Comparison of ENCODE assay signal across 19 cellular contexts in genomic region chr12:28068467-28068866, GRCh38.
DNase-seq lines count a peak whose midpoint lies in the region; ATAC-seq and TF ChIP-seq lines count a peak whose summit lies in the region.
"Had no signal": no experiment of that assay in that cellular context is flagged by ENCODE, and none has a peak within 500 bp of the region (broad histone marks: within the 10 kb centered on the region; RNA-seq: fewer than 3 reads in every experiment).

No MANE protein-coding gene starts in this region.

- H4K8ac ChIP-seq in H9 (replicated peaks; ENCODE audit: insufficient read length, low read depth, low read length), result no peak overlapping the region
- no peak overlapping the region for H4K8ac ChIP-seq in trophoblast cell (ENCODE audit: low read depth, low read length)

- H3K9me3 ChIP-seq in DND-41 (ENCODE audit: insufficient read depth, low read length, severe bottlenecking) (peaks cover 2% of the 10 kb centered on the region), H9 (ENCODE audit: control insufficient read depth, low read depth, low read length) (no peaks in the 10 kb centered on the region), PC-3 (ENCODE audit: low read length) (peaks cover 7% of the 10 kb centered on the region), Caco-2 (peaks cover 6% of the 10 kb centered on the region; the same call in 1 of the 2 replicates), trophoblast cell (ENCODE audit: insufficient read depth, low read depth, low read length) (no peaks in the 10 kb centered on the region)
- H3K9me3 ChIP-seq: BLaER1 had no signal

- no peak overlapping the region for H3K56ac ChIP-seq in H9 (ENCODE audit: insufficient read length, low read depth, low read length)

- H3K4me3 ChIP-seq in DND-41 (ENCODE audit: low read depth in 1 of 2, low read length in 2 of 2), result no peak overlapping the region
- no peak overlapping the region for H3K4me3 ChIP-seq in PC-3 (ENCODE audit: low read length)
- no peak overlapping the region for H3K4me3 ChIP-seq in Caco-2 (ENCODE audit: low read depth, low read length)
- no peak overlapping the region for H3K4me3 ChIP-seq in trophoblast cell (ENCODE audit: low read depth, low read length)
- H3K4me3 ChIP-seq: BLaER1, GM12878, GM23248 had no signal

- H3K23ac ChIP-seq in H9 (ENCODE audit: insufficient read length, low read depth, low read length) (no peak overlapping the region), trophoblast cell (ENCODE audit: low read length) (no peak overlapping the region)

- H4K20me1 ChIP-seq in DND-41 (ENCODE audit: insufficient read depth, low read length) (no peaks in the 10 kb centered on the region), H9 (ENCODE audit: control insufficient read depth, insufficient read depth, insufficient read length) (no peaks in the 10 kb centered on the region), PC-3 (ENCODE audit: low read length) (no peaks in the 10 kb centered on the region)
- H4K20me1 ChIP-seq: BLaER1 had no signal

- H3K4me2 ChIP-seq in DND-41 (ENCODE audit: insufficient read depth, low read length), result no peak overlapping the region
- H3K4me2 ChIP-seq in H9 (ENCODE audit: insufficient read depth, insufficient read length, low read length), result no peak overlapping the region
- no peak overlapping the region for H3K4me2 ChIP-seq in PC-3 (ENCODE audit: low read length)
- no peak overlapping the region for H3K4me2 ChIP-seq in trophoblast cell (ENCODE audit: low read length)
- H3K4me2 ChIP-seq: BLaER1 had no signal

- no peaks in the 10 kb centered on the region for H3K36me3 Mint-ChIP-seq in H9 (ENCODE audit: insufficient read depth in 1 of 3, low read depth in 3 of 3)
- no peaks in the 10 kb centered on the region for H3K36me3 Mint-ChIP-seq in nephron progenitor cell (ENCODE audit: low read depth)
- H3K36me3 Mint-ChIP-seq in Caco-2 (ENCODE audit: insufficient read depth, unreplicated experiment), result no peaks in the 10 kb centered on the region
- H3K36me3 Mint-ChIP-seq: CD14-positive monocyte; CD4-positive, alpha-beta memory T cell had no signal

- no peak overlapping the region for H4K5ac ChIP-seq in H9 (ENCODE audit: insufficient read length, low read depth, low read length)

- CTCF ChIA-PET in PC-3 (lab: Charles Lee) (no interaction called here), Caco-2 (lab: Charles Lee) (no interaction called here)

- H3K4me1 Mint-ChIP-seq in H9, result peaks cover 0 to 6% of the 10 kb centered on the region in 2 experiments; a peak in 2 of 4 replicates
- peaks cover 11% of the 10 kb centered on the region for H3K4me1 Mint-ChIP-seq in nephron progenitor cell
- no peaks in the 10 kb centered on the region for H3K4me1 Mint-ChIP-seq in Caco-2 (ENCODE audit: low read depth, unreplicated experiment)
- H3K4me1 Mint-ChIP-seq: CD14-positive monocyte had no signal

- H3K79me1 ChIP-seq in H9 (ENCODE audit: insufficient read depth, low read depth, low read length, poor library complexity, severe bottlenecking) (no peaks in the 10 kb centered on the region), trophoblast cell (ENCODE audit: low read length) (no peaks in the 10 kb centered on the region)

- no TSS peak for BruUV-seq in PC-3 (replicated peaks; lab: Mats Ljungman, UMichigan)
- no TSS peak for BruUV-seq in Caco-2 (replicated peaks; lab: Mats Ljungman, UMichigan)

- no peak overlapping the region for H4K12ac ChIP-seq in trophoblast cell (ENCODE audit: low read depth, low read length)

- DNase-seq in DND-41 (no peak), H9 (no peak), PC-3 (no peak), nephron progenitor cell (no peak), Caco-2 (no peak), trophoblast cell (no peak), SHP77 (lab: John Stamatoyannopoulos, UW) (no peak)
- DNase-seq: 8988T; Calu3; CD4-positive, alpha-beta memory T cell; DMS79 treated with DMSO at 0.1 percent for 48 hours; EL; GM23248; HFFc6 had no signal

- H3K14ac ChIP-seq in H9 (ENCODE audit: insufficient read depth, low read length) (no peak overlapping the region), trophoblast cell (ENCODE audit: low read length) (no peak overlapping the region)

- no peak overlapping the region for H2BK15ac ChIP-seq in H9 (ENCODE audit: low read depth, low read length)

- no peaks in the 10 kb centered on the region for H3K36me3 ChIP-seq in DND-41 (ENCODE audit: insufficient read depth, low read length)
- peaks cover 6% of the 10 kb centered on the region; the same call in 1 of the 2 replicates for H3K36me3 ChIP-seq in PC-3 (ENCODE audit: low read depth, low read length)
- no peaks in the 10 kb centered on the region for H3K36me3 ChIP-seq in Caco-2 (ENCODE audit: control insufficient read depth, insufficient read depth, low read length)
- no peaks in the 10 kb centered on the region for H3K36me3 ChIP-seq in trophoblast cell (ENCODE audit: control insufficient read depth in 1 of 2, insufficient read depth in 2 of 2, low read length in 2 of 2)
- H3K36me3 ChIP-seq: BLaER1 had no signal

- no peak overlapping the region for H3K18ac ChIP-seq in H9 (ENCODE audit: insufficient read length, low read depth, low read length)
- no peak overlapping the region for H3K18ac ChIP-seq in trophoblast cell (ENCODE audit: low read length)

- no peak overlapping the region for H3T11ph ChIP-seq in H9 (ENCODE audit: low read length)

- no peak overlapping the region for H2AK5ac ChIP-seq in H9 (ENCODE audit: insufficient read length, low read length)
- H2AK5ac ChIP-seq in trophoblast cell (ENCODE audit: low read length), result no peak overlapping the region

- peak; percentile 86 for ATAC-seq in DND-41 (ENCODE audit: insufficient read depth, low read depth)
- peak; percentile 46 for ATAC-seq in PC-3
- ATAC-seq: GM12878, HCT116 had no signal

- peaks cover 3 to 8% of the 10 kb centered on the region in 2 experiments; a peak in 4 of 5 replicates for H3K9me3 Mint-ChIP-seq in H9
- H3K9me3 Mint-ChIP-seq in nephron progenitor cell, result peaks cover 17% of the 10 kb centered on the region
- H3K9me3 Mint-ChIP-seq in Caco-2 (ENCODE audit: unreplicated experiment), result no peaks in the 10 kb centered on the region

- POLR2A ChIA-PET in PC-3 (lab: Charles Lee; ENCODE audit: unreplicated experiment), result no interaction called here
- POLR2A ChIA-PET in Caco-2 (lab: Charles Lee), result no interaction called here

- H3K27me3 ChIP-seq in DND-41 (ENCODE audit: insufficient read depth, low read length, poor library complexity) (no peaks in the 10 kb centered on the region), H9 (ENCODE audit: insufficient read depth, low read length) (no peaks in the 10 kb centered on the region), PC-3 (ENCODE audit: low read length) (no peaks in the 10 kb centered on the region), Caco-2 (replicated peaks; ENCODE audit: control insufficient read depth, insufficient read depth, low read length) (no peaks in the 10 kb centered on the region), trophoblast cell (ENCODE audit: insufficient read depth, low read length) (no peaks in the 10 kb centered on the region)
- H3K27me3 ChIP-seq: BLaER1 had no signal

- H2BK12ac ChIP-seq in H9 (ENCODE audit: insufficient read length, low read depth, low read length), result no peak overlapping the region
- H2BK12ac ChIP-seq in trophoblast cell (ENCODE audit: low read length), result no peak overlapping the region

- no peaks in the 10 kb centered on the region for H3K27me3 Mint-ChIP-seq in H9 (ENCODE audit: low read depth)
- no peaks in the 10 kb centered on the region for H3K27me3 Mint-ChIP-seq in nephron progenitor cell (ENCODE audit: low read depth, poor library complexity)
- peaks cover 13% of the 10 kb centered on the region for H3K27me3 Mint-ChIP-seq in Caco-2 (ENCODE audit: insufficient read depth, unreplicated experiment)
- H3K27me3 Mint-ChIP-seq: CD4-positive, alpha-beta memory T cell had no signal

- no peak overlapping the region for H3K4ac ChIP-seq in H9 (ENCODE audit: low read depth, low read length)
- no peak overlapping the region for H3K4ac ChIP-seq in trophoblast cell (ENCODE audit: low read depth, low read length)

- H2BK20ac ChIP-seq in H9 (ENCODE audit: low read depth, low read length, poor library complexity, severe bottlenecking), result no peak overlapping the region

- no peaks in the 10 kb centered on the region for H3F3A ChIP-seq in PC-3 (ENCODE audit: low read length, unreplicated experiment)

- H3K27ac Mint-ChIP-seq in H9, result no peak overlapping the region
- H3K27ac Mint-ChIP-seq in nephron progenitor cell, result peak overlapping the region; percentile 27
- no peak overlapping the region for H3K27ac Mint-ChIP-seq in Caco-2 (ENCODE audit: unreplicated experiment)
- H3K27ac Mint-ChIP-seq: CD14-positive monocyte; CD4-positive, alpha-beta memory T cell; HFFc6 had no signal

- H4K91ac ChIP-seq in H9 (ENCODE audit: insufficient read length, low read depth, low read length), result no peak overlapping the region
- H4K91ac ChIP-seq in trophoblast cell (ENCODE audit: low read depth, low read length), result no peak overlapping the region

- H2AFZ ChIP-seq in DND-41 (ENCODE audit: low read depth, low read length) (peak overlapping the region; percentile 22; the same call in 1 of the 2 replicates), H9 (ENCODE audit: low read length) (peak overlapping the region; percentile 62), PC-3 (ENCODE audit: low read length) (0 out of 2 replicates have a peak overlapping the region, but pooled peaks have one; percentile 0), trophoblast cell (ENCODE audit: insufficient read depth, low read length, poor library complexity) (no peak overlapping the region)
- H2AFZ ChIP-seq: GM23248 had no signal

- TF ChIP-seq CTCF in DND-41 (IDR thresholded peaks at IDR 0.05; ENCODE audit: borderline replicate concordance, extremely low read depth, low read length, poor library complexity, severe bottlenecking) (no peak), H9 (conservative IDR thresholded peaks at IDR 0.05) (no peak), PC-3 (conservative IDR thresholded peaks at IDR 0.05; ENCODE audit: low read depth, low read length) (no peak), nephron progenitor cell (IDR thresholded peaks at IDR 0.05) (no peak), Caco-2 (IDR thresholded peaks at IDR 0.05; ENCODE audit: insufficient read depth in 1 of 2, low read depth in 1 of 2, low read length in 1 of 2, severe bottlenecking in 1 of 2, unreplicated experiment in 1 of 2) (no peak)

- H2BK120ac ChIP-seq in H9 (ENCODE audit: low read depth, low read length, poor library complexity, severe bottlenecking) (no peak overlapping the region), trophoblast cell (ENCODE audit: insufficient read depth, low read length, poor library complexity) (no peak overlapping the region)

- H3K4me1 ChIP-seq in DND-41 (ENCODE audit: insufficient read depth, low read length), result peaks cover 21% of the 10 kb centered on the region
- H3K4me1 ChIP-seq in H9 (ENCODE audit: insufficient read depth, low read length), result no peaks in the 10 kb centered on the region
- no peaks in the 10 kb centered on the region for H3K4me1 ChIP-seq in PC-3 (ENCODE audit: insufficient read depth, low read length)
- H3K4me1 ChIP-seq in Caco-2, result no peaks in the 10 kb centered on the region
- H3K4me1 ChIP-seq in trophoblast cell (ENCODE audit: control insufficient read depth in 1 of 2, insufficient read depth in 2 of 2, low read length in 2 of 2), result peaks cover 0 to 3% of the 10 kb centered on the region in 2 experiments
- H3K4me1 ChIP-seq: BLaER1 had no signal

- H3K9ac ChIP-seq in DND-41 (ENCODE audit: low read depth, low read length) (peak overlapping the region; percentile 7; the same call in 1 of the 2 replicates), H9 (ENCODE audit: extremely low read depth, insufficient read length, low read length) (no peak overlapping the region), PC-3 (ENCODE audit: low read length) (no peak overlapping the region), trophoblast cell (ENCODE audit: low read length) (no peak overlapping the region)
- H3K9ac ChIP-seq: BLaER1, GM23248 had no signal

- no peak overlapping the region for H2BK5ac ChIP-seq in H9 (ENCODE audit: insufficient read length, low read length)
- no peak overlapping the region for H2BK5ac ChIP-seq in trophoblast cell (ENCODE audit: low read depth, low read length, poor library complexity)

- H3K79me2 ChIP-seq in DND-41 (ENCODE audit: insufficient read depth, low read length), result no peaks in the 10 kb centered on the region
- no peaks in the 10 kb centered on the region for H3K79me2 ChIP-seq in H9 (ENCODE audit: insufficient read depth, low read length)
- no peaks in the 10 kb centered on the region for H3K79me2 ChIP-seq in PC-3 (ENCODE audit: low read length)
- H3K79me2 ChIP-seq in trophoblast cell (ENCODE audit: control insufficient read depth, insufficient read depth, low read length, poor library complexity), result no peaks in the 10 kb centered on the region

- intact Hi-C loops in PC-3 (cut with micrococcal nuclease), result loop anchor here (2.0 to 10.0 kb wide), 3 partner anchors 86 to 894 kb away; no protein-coding TSS in a partner anchor
- intact Hi-C loops in Caco-2 (cut with micrococcal nuclease; ENCODE audit: unreplicated experiment), result no loop called here

- H3K23me2 ChIP-seq in H9 (ENCODE audit: insufficient read length, low read depth, low read length, poor library complexity, severe bottlenecking), result no peaks in the 10 kb centered on the region

- no peaks in the 10 kb centered on the region for H3K9me2 ChIP-seq in PC-3 (replicated peaks; ENCODE audit: low read length)

- H3K4me3 Mint-ChIP-seq in H9 (no peak overlapping the region), nephron progenitor cell (no peak overlapping the region), Caco-2 (ENCODE audit: unreplicated experiment) (no peak overlapping the region)
- H3K4me3 Mint-ChIP-seq: CD14-positive monocyte; CD4-positive, alpha-beta memory T cell; HFFc6 had no signal

- peak overlapping the region; percentile 62 for H3K27ac ChIP-seq in DND-41 (ENCODE audit: low read length)
- H3K27ac ChIP-seq in H9 (ENCODE audit: insufficient read length, low read depth, low read length), result no peak overlapping the region
- no peak overlapping the region for H3K27ac ChIP-seq in PC-3 (ENCODE audit: low read length)
- H3K27ac ChIP-seq in trophoblast cell (ENCODE audit: low read depth, low read length), result no peak overlapping the region
- H3K27ac ChIP-seq: BLaER1, GM23248, HL-60 had no signal
